ENCODE assay signal across 20 cellular contexts in genomic region chr12:11461433-11461832, GRCh38.
DNase-seq lines count a peak whose midpoint lies in the region; ATAC-seq, FAIRE-seq and TF ChIP-seq lines count a peak whose summit lies in the region.
"Had no signal": no experiment of that assay in that cellular context is flagged by ENCODE, and none has a peak within 500 bp of the region (broad histone marks: within the 10 kb centered on the region; RNA-seq: fewer than 3 reads in every experiment).

No MANE protein-coding gene starts in this region.

- H3K27me3 Mint-ChIP-seq in GM23338 (ENCODE audit: insufficient read depth, low read depth, poor library complexity) (peaks cover 7% of the 10 kb centered on the region), WTC11 (ENCODE audit: low read depth) (peaks cover 7% of the 10 kb centered on the region)
- H3K27me3 Mint-ChIP-seq: IgD-negative memory B cell had no signal

- no peaks in the 10 kb centered on the region; the same call in 1 of the 2 replicates for H3K36me3 ChIP-seq in GM23338 (ENCODE audit: insufficient read depth)
- no peaks in the 10 kb centered on the region for H3K36me3 ChIP-seq in esophagus squamous epithelium
- H3K36me3 ChIP-seq: BLaER1 treated with 17β-estradiol and CSF1 and Interleukin-3, amounts not matched to agents 10 nM and 100 nM had no signal

- H3K9me2 ChIP-seq in GM23338 (ENCODE audit: insufficient read depth), result peaks cover 10% of the 10 kb centered on the region; the same call in 1 of the 2 replicates

- WGBS in esophagus squamous epithelium, 2 donors, result 49 to 50% methylated on average over 4 of the region's 4 CpGs

- FAIRE-seq in urothelium cell line (lab: Jason Lieb, UNC), result peak; percentile 9
- FAIRE-seq: GM12878, HepG2, HTR-8/SVneo had no signal

- H3K9me3 ChIP-seq in esophagus squamous epithelium, result no peaks in the 10 kb centered on the region
- H3K9me3 ChIP-seq: BLaER1 treated with 17β-estradiol and CSF1 and Interleukin-3, amounts not matched to agents 10 nM and 100 nM had no signal

- ATAC-seq in GM23338 (no peak), WTC11 (peak; percentile 67), HG03469 (IDR thresholded peaks at IDR 0.05; ENCODE audit: unreplicated experiment) (no peak)
- ATAC-seq: CD8-positive, alpha-beta T cell; GM12878; HepG2 had no signal

- TF ChIP-seq CTCF in GM23338 (conservative IDR thresholded peaks at IDR 0.05; ENCODE audit: low read depth in 2 of 2) (no peak), WTC11 (IDR thresholded peaks at IDR 0.05) (no peak), epithelial cell of esophagus (IDR thresholded peaks at IDR 0.05; ENCODE audit: insufficient read depth, low read depth, low read length, missing control alignments) (no peak), esophagus squamous epithelium (IDR thresholded peaks at IDR 0.05) (no peak)

- no peak for DNase-seq in GM23338 (ENCODE audit: low spot score)
- no peak for DNase-seq in WTC11 (ENCODE audit: low spot score)
- peak; percentile 45 for DNase-seq in epithelial cell of esophagus (ENCODE audit: low read depth)
- no peak for DNase-seq in urothelium cell line (ENCODE audit: low spot score)
- no peak for DNase-seq in esophagus squamous epithelium (lab: John Stamatoyannopoulos, UW)
- DNase-seq in OCI-M1 (lab: John Stamatoyannopoulos, UW), result no peak
- DNase-seq: 8988T; Calu3; CD8-positive, alpha-beta T cell; DMS53; DND-41; EL; HCEC 1CT had no signal

- H3K27ac ChIP-seq in GM23338 (ENCODE audit: low read depth) (peak overlapping the region; percentile 96; the same call in 1 of the 2 replicates), esophagus squamous epithelium (no peak overlapping the region)
- H3K27ac ChIP-seq: BLaER1 treated with 17β-estradiol and CSF1 and Interleukin-3, amounts not matched to agents 10 nM and 100 nM had no signal

- CTCF ChIA-PET in WTC11 (lab: Charles Lee), result interaction anchor here (1.1 kb wide), 1 partner anchor 39 kb away, joined by 4 read pairs; no protein-coding TSS in a partner anchor

- peaks cover 22% of the 10 kb centered on the region for H3K4me1 ChIP-seq in GM23338 (ENCODE audit: insufficient read depth)
- H3K4me1 ChIP-seq in esophagus squamous epithelium, result no peaks in the 10 kb centered on the region
- H3K4me1 ChIP-seq: BLaER1 treated with 17β-estradiol and CSF1 and Interleukin-3, amounts not matched to agents 10 nM and 100 nM had no signal

- no peaks in the 10 kb centered on the region for H3F3A ChIP-seq in GM23338 (replicated peaks; ENCODE audit: low read depth)

- no peak for TF ChIP-seq POLR2A in esophagus squamous epithelium (IDR thresholded peaks at IDR 0.05)

- H3K9me3 Mint-ChIP-seq in GM23338 (peaks cover 14% of the 10 kb centered on the region), WTC11 (peaks cover 30% of the 10 kb centered on the region)
- H3K9me3 Mint-ChIP-seq: CD8-positive, alpha-beta T cell had no signal

- H3K4me3 Mint-ChIP-seq in GM23338, result no peak overlapping the region
- no peak overlapping the region for H3K4me3 Mint-ChIP-seq in WTC11
- H3K4me3 Mint-ChIP-seq: B cell; CD8-positive, alpha-beta T cell; IgD-negative memory B cell had no signal

- H3K36me3 Mint-ChIP-seq in GM23338 (ENCODE audit: low read depth) (peaks cover 15% of the 10 kb centered on the region), WTC11 (peaks cover 32% of the 10 kb centered on the region)
- H3K36me3 Mint-ChIP-seq: CD8-positive, alpha-beta T cell had no signal

- no peaks in the 10 kb centered on the region for H3K79me2 ChIP-seq in GM23338 (replicated peaks; ENCODE audit: insufficient read depth)

- H3K27ac Mint-ChIP-seq in GM23338 (no peak overlapping the region), WTC11 (no peak overlapping the region)
- H3K27ac Mint-ChIP-seq: B cell; CD8-positive, alpha-beta T cell; IgD-negative memory B cell had no signal

- intact Hi-C loops in esophagus squamous epithelium (cut with DNase I), result no loop called here

- H3K4me1 Mint-ChIP-seq in GM23338 (peaks cover 15% of the 10 kb centered on the region), WTC11 (peaks cover 38% of the 10 kb centered on the region)
- H3K4me1 Mint-ChIP-seq: B cell, IgD-negative memory B cell had no signal

- no peak overlapping the region for H2AFZ ChIP-seq in GM23338

- no peak overlapping the region for H3K4me2 ChIP-seq in GM23338
- H3K4me2 ChIP-seq: BLaER1 treated with 17β-estradiol and CSF1 and Interleukin-3, amounts not matched to agents 10 nM and 100 nM had no signal

- POLR2A ChIA-PET in WTC11 (lab: Charles Lee), result no interaction called here

- H3K27me3 ChIP-seq in GM23338 (ENCODE audit: insufficient read depth) (no peaks in the 10 kb centered on the region), esophagus squamous epithelium (no peaks in the 10 kb centered on the region)
- H3K27me3 ChIP-seq: BLaER1 treated with 17β-estradiol and CSF1 and Interleukin-3, amounts not matched to agents 10 nM and 100 nM had no signal

- H4K20me1 ChIP-seq in GM23338 (replicated peaks; ENCODE audit: insufficient read depth), result no peaks in the 10 kb centered on the region
- H4K20me1 ChIP-seq: BLaER1 treated with 17β-estradiol and CSF1 and Interleukin-3, amounts not matched to agents 10 nM and 100 nM had no signal

- H3K4me3 ChIP-seq in GM23338 (no peak overlapping the region), epithelial cell of esophagus (ENCODE audit: low read length) (no peak overlapping the region), esophagus squamous epithelium (no peak overlapping the region)
- H3K4me3 ChIP-seq: BLaER1 treated with 17β-estradiol and CSF1 and Interleukin-3, amounts not matched to agents 10 nM and 100 nM; GM12878 had no signal

TF ChIP-seq in GM23338, 12 proteins besides CTCF, POLR2A, EP300 and RAD21 (continues in another document):
- no peak for TF ChIP-seq CREB1 (CRISPR knock-in tag; IDR thresholded peaks at IDR 0.05; ENCODE audit: low read depth)

TF ChIP-seq in WTC11, 78 proteins besides CTCF, POLR2A, EP300 and RAD21 (continues in another document):
- TF ChIP-seq ATF1 (CRISPR knock-in tag; IDR thresholded peaks at IDR 0.05) (no peak), NR1H2 (CRISPR knock-in tag; IDR thresholded peaks at IDR 0.05) (no peak), ELF4 (CRISPR knock-in tag; IDR thresholded peaks at IDR 0.05; ENCODE audit: low read depth) (no peak), RELA (CRISPR knock-in tag; IDR thresholded peaks at IDR 0.05; ENCODE audit: borderline replicate concordance) (no peak), TEAD4 (CRISPR knock-in tag; IDR thresholded peaks at IDR 0.05) (no peak)
- TF ChIP-seq, protein P1, sequence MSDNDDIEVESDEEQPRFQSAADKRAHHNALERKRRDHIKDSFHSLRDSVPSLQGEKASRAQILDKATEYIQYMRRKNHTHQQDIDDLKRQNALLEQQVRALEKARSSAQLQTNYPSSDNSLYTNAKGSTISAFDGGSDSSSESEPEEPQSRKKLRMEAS (CRISPR knock-in tag; IDR thresholded peaks at IDR 0.05), result no peak
- TF ChIP-seq, protein P2, sequence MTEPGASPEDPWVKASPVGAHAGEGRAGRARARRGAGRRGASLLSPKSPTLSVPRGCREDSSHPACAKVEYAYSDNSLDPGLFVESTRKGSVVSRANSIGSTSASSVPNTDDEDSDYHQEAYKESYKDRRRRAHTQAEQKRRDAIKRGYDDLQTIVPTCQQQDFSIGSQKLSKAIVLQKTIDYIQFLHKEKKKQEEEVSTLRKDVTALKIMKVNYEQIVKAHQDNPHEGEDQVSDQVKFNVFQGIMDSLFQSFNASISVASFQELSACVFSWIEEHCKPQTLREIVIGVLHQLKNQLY (CRISPR knock-in tag; IDR thresholded peaks at IDR 0.05), result no peak
- TF ChIP-seq, protein P3, sequence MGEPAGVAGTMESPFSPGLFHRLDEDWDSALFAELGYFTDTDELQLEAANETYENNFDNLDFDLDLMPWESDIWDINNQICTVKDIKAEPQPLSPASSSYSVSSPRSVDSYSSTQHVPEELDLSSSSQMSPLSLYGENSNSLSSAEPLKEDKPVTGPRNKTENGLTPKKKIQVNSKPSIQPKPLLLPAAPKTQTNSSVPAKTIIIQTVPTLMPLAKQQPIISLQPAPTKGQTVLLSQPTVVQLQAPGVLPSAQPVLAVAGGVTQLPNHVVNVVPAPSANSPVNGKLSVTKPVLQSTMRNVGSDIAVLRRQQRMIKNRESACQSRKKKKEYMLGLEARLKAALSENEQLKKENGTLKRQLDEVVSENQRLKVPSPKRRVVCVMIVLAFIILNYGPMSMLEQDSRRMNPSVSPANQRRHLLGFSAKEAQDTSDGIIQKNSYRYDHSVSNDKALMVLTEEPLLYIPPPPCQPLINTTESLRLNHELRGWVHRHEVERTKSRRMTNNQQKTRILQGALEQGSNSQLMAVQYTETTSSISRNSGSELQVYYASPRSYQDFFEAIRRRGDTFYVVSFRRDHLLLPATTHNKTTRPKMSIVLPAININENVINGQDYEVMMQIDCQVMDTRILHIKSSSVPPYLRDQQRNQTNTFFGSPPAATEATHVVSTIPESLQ (CRISPR knock-in tag; IDR thresholded peaks at IDR 0.05), result no peak
- TF ChIP-seq, protein P4, sequence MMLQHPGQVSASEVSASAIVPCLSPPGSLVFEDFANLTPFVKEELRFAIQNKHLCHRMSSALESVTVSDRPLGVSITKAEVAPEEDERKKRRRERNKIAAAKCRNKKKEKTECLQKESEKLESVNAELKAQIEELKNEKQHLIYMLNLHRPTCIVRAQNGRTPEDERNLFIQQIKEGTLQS (CRISPR knock-in tag; conservative IDR thresholded peaks at IDR 0.05), result no peak
- TF ChIP-seq, protein P5, sequence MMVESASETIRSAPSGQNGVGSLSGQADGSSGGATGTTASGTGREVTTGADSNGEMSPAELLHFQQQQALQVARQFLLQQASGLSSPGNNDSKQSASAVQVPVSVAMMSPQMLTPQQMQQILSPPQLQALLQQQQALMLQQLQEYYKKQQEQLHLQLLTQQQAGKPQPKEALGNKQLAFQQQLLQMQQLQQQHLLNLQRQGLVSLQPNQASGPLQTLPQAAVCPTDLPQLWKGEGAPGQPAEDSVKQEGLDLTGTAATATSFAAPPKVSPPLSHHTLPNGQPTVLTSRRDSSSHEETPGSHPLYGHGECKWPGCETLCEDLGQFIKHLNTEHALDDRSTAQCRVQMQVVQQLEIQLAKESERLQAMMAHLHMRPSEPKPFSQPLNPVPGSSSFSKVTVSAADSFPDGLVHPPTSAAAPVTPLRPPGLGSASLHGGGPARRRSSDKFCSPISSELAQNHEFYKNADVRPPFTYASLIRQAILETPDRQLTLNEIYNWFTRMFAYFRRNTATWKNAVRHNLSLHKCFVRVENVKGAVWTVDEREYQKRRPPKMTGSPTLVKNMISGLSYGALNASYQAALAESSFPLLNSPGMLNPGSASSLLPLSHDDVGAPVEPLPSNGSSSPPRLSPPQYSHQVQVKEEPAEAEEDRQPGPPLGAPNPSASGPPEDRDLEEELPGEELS (CRISPR knock-in tag; IDR thresholded peaks at IDR 0.05), result no peak
